ENCODE assay signal across 8 cellular contexts in genomic region chr9:132671620-132672412, GRCh38. TPM values are rescaled to one million over a fixed set of nuclear protein-coding genes. Genes with fewer than 3 reads are reported as not detected.
DNase-seq lines count a peak whose midpoint lies in the region; ATAC-seq, FAIRE-seq and TF ChIP-seq lines count a peak whose summit lies in the region.

No MANE protein-coding gene starts in this region.

- BruUV-seq in endothelial cell of umbilical vein (replicated peaks; lab: Mats Ljungman, UMichigan) = no TSS peak

- POLR2A ChIA-PET in endothelial cell of umbilical vein (lab: Charles Lee) = no interaction called here

- intact Hi-C loops in endothelial cell of umbilical vein (cut with micrococcal nuclease) = loop anchor here (5.0 to 10.0 kb wide), 3 partner anchors 103 to 273 kb away; partner anchors contain the start of genes CFAP77 and TSC1

- CTCF ChIA-PET in endothelial cell of umbilical vein (lab: Charles Lee) = interaction anchor here (1.1 to 4.0 kb wide), 4 partner anchors 14 to 127 kb away, joined by 3 to 15 read pairs (median 10); no protein-coding TSS in a partner anchor

- H3K4me3 ChIP-seq in GM08714 (ENCODE audit: low read length) (peak overlapping the region; percentile 94), endothelial cell of umbilical vein (replicated peaks in 1 of 3; ENCODE audit: insufficient read depth in 1 of 3, low read depth in 1 of 3, low read length in 3 of 3) (peak overlapping the region; percentile 74 to 92 (median 78))

- no peaks in the 10 kb centered on the region for H3K36me3 ChIP-seq in endothelial cell of umbilical vein (ENCODE audit: control insufficient read depth in 2 of 2, extremely low read depth in 1 of 2, insufficient read depth in 2 of 2, low read length in 2 of 2)

- no peaks in the 10 kb centered on the region for H4K20me1 ChIP-seq in endothelial cell of umbilical vein (replicated peaks; ENCODE audit: control insufficient read depth, extremely low read depth, insufficient read depth, low read length)

- H3K27me3 ChIP-seq in endothelial cell of umbilical vein (ENCODE audit: control insufficient read depth in 2 of 2, insufficient read depth in 2 of 2, low read length in 2 of 2) = no peaks in the 10 kb centered on the region

- H3K27ac ChIP-seq in endothelial cell of umbilical vein (ENCODE audit: insufficient read depth, low read depth, low read length) = peak overlapping the region; percentile 90

- peak overlapping the region; percentile 88 for H3K4me2 ChIP-seq in endothelial cell of umbilical vein (ENCODE audit: insufficient read depth, low read length)

- peaks cover 82% of the 10 kb centered on the region for H3K79me2 ChIP-seq in endothelial cell of umbilical vein (ENCODE audit: control insufficient read depth, insufficient read depth, low read length)

- no peak for FAIRE-seq in endothelial cell of umbilical vein (lab: Jason Lieb, UNC)

- peaks cover 21% of the 10 kb centered on the region for H3K4me1 ChIP-seq in endothelial cell of umbilical vein (ENCODE audit: control insufficient read depth, extremely low read depth, insufficient read depth, low read length)

- H2AFZ ChIP-seq in endothelial cell of umbilical vein (ENCODE audit: low read depth, low read length) = no peak overlapping the region

- dilution Hi-C loops in endothelial cell of umbilical vein (cut with MboI; ENCODE audit: extremely low pct_ligation_motif_present, low sequenced_read_pairs) = no loop called here

- H3K9ac ChIP-seq in endothelial cell of umbilical vein (replicated peaks; ENCODE audit: extremely low read depth, insufficient read depth, low read length) = no peak overlapping the region

- TF ChIP-seq POLR2A in endothelial cell of umbilical vein (IDR thresholded peaks at IDR 0.05; ENCODE audit: low read depth, low read length) = no peak

- no peak for ATAC-seq in HG03039 (IDR thresholded peaks at IDR 0.05; ENCODE audit: unreplicated experiment)

- TF ChIP-seq CTCF in endothelial cell of umbilical vein (IDR thresholded peaks at IDR 0.05; ENCODE audit: extremely low read depth in 1 of 2, insufficient read depth in 1 of 2, low read depth in 1 of 2, low read length in 2 of 2) = no peak

- H3K9me1 ChIP-seq in endothelial cell of umbilical vein (replicated peaks; ENCODE audit: control insufficient read depth, extremely low read depth, insufficient read depth, low read length) = no peaks in the 10 kb centered on the region

- peak; percentile 26 for DNase-seq in OCI-M1 (lab: John Stamatoyannopoulos, UW)
- peak; percentile 20 for DNase-seq in endothelial cell of umbilical vein (ENCODE audit: low read depth, low spot score)
- peak; percentile 15 for DNase-seq in renal cortical epithelial cell (ENCODE audit: low read depth)
- no peak for DNase-seq in HuH-7.5 (ENCODE audit: low spot score)
- no peak for DNase-seq in NCI-H524 treated with DMSO at 0.1 percent for 48 hours (lab: John Stamatoyannopoulos, UW)
- DNase-seq in stimulated activated CD4-positive, alpha-beta T cell treated with anti-CD3 and anti-CD28 coated beads, Interleukin-4, amount 100 ng/mL, for 24 hours = no peak

- H3K9me3 ChIP-seq in endothelial cell of umbilical vein (replicated peaks; ENCODE audit: control insufficient read depth, insufficient read depth, low read length) = no peaks in the 10 kb centered on the region

TF ChIP-seq in endothelial cell of umbilical vein, 7 proteins besides CTCF, POLR2A, EP300 and RAD21:
- TF ChIP-seq JUN (IDR thresholded peaks at IDR 0.05; ENCODE audit: borderline replicate concordance, insufficient read depth, insufficient read length, low read depth) = no peak
- no peak for TF ChIP-seq MAX (IDR thresholded peaks at IDR 0.05; ENCODE audit: insufficient read depth, insufficient read length)
- TF ChIP-seq MYC (IDR thresholded peaks at IDR 0.05; ENCODE audit: low read depth, low read length) = no peak
- no peak for TF ChIP-seq GATA2 (IDR thresholded peaks at IDR 0.05; ENCODE audit: insufficient read depth, insufficient read length, low read depth, low read length)
- no peak for TF ChIP-seq EZH2 (IDR thresholded peaks at IDR 0.05; ENCODE audit: borderline replicate concordance, low read depth, low read length, severe bottlenecking)
- TF ChIP-seq FOS (IDR thresholded peaks at IDR 0.05; ENCODE audit: borderline replicate concordance, insufficient read depth, low read length) = peak; percentile 53

RNA-seq across cellular contexts. Expression of gene GTF3C4, which starts 1.6 kb away (rescaled TPM):
- total RNA-seq in endothelial cell of umbilical vein = 17.7 and 19.2 TPM in 2 replicates
- polyA plus RNA-seq in endothelial cell of umbilical vein = 2.5 and 3.3 TPM in 2 replicates
- polyA plus RNA-seq in endothelial cell of umbilical vein (2011; cell fraction: cytosol; rRNA removed) = 4.3 and 4.8 TPM in 2 replicates
- 3.0 and 3.7 TPM in 2 replicates for polyA plus RNA-seq in endothelial cell of umbilical vein (2011; cell fraction: nucleus; rRNA removed)
- polyA plus RNA-seq in endothelial cell of umbilical vein (2012) = 12.8 and 16.2 TPM in 2 replicates
- 9.5 and 9.6 TPM in 2 replicates for polyA minus RNA-seq in endothelial cell of umbilical vein
- 19.2 TPM for polyA minus RNA-seq in endothelial cell of umbilical vein (2011; cell fraction: cytosol; rRNA and poly(A)+ RNA removed)
- 7.1 and 7.4 TPM in 2 replicates for polyA minus RNA-seq in endothelial cell of umbilical vein (2011; cell fraction: nucleus; rRNA and poly(A)+ RNA removed)
- total RNA-seq in renal cortical epithelial cell = 15.5 and 22.8 TPM in 2 replicates

RNA-seq across cellular contexts. Expression of gene DDX31, which starts 2.0 kb away (rescaled TPM):
- total RNA-seq in endothelial cell of umbilical vein = 16.3 and 16.4 TPM in 2 replicates
- 6.6 and 8.0 TPM in 2 replicates for polyA plus RNA-seq in endothelial cell of umbilical vein
- 9.3 and 10.0 TPM in 2 replicates for polyA plus RNA-seq in endothelial cell of umbilical vein (2011; cell fraction: cytosol; rRNA removed)
- polyA plus RNA-seq in endothelial cell of umbilical vein (2011; cell fraction: nucleus; rRNA removed) = 21.6 and 23.3 TPM in 2 replicates
- 15.2 and 15.4 TPM in 2 replicates for polyA plus RNA-seq in endothelial cell of umbilical vein (2012)
- 15.0 and 15.5 TPM in 2 replicates for polyA minus RNA-seq in endothelial cell of umbilical vein
- polyA minus RNA-seq in endothelial cell of umbilical vein (2011; cell fraction: cytosol; rRNA and poly(A)+ RNA removed) = 28.3 TPM
- polyA minus RNA-seq in endothelial cell of umbilical vein (2011; cell fraction: nucleus; rRNA and poly(A)+ RNA removed) = 19.7 and 24.4 TPM in 2 replicates
- total RNA-seq in renal cortical epithelial cell = 14.9 and 23.3 TPM in 2 replicates

Comparison
In these comparisons a context has a peak if more than half of its experiments do, and no peak if none do; other contexts are left out.
1. DNase-seq: peak in OCI-M1 (single experiment), endothelial cell of umbilical vein (single experiment) and renal cortical epithelial cell (single experiment); none in HuH-7.5 (single experiment), NCI-H524 treated with DMSO at 0.1 percent for 48 hours (single experiment) and stimulated activated CD4-positive, alpha-beta T cell treated with anti-CD3 and anti-CD28 coated beads, Interleukin-4, amount 100 ng/mL, for 24 hours (single experiment).